Comparison of ENCODE assay signal across 8 cellular contexts in genomic region chr20:32761831-32762753, GRCh38. TPM values are rescaled to one million over a fixed set of nuclear protein-coding genes. Genes with fewer than 3 reads are reported as not detected.
DNase-seq lines count a peak whose midpoint lies in the region; ATAC-seq and TF ChIP-seq lines count a peak whose summit lies in the region.

Gene DNMT3B (plus strand): TSS chr20:32762385. CDS start chr20:32780324, 17,939 bp downstream.

- H3K27ac ChIP-seq in A673 (ENCODE audit: low read depth, low read length, poor library complexity, severe bottlenecking), result peak within 1 kb of the TSS; percentile 63
- H3K27ac ChIP-seq in endodermal cell (ENCODE audit: low read depth, low read length), result no peak within 1 kb of the TSS

- peak within 1 kb of the TSS; percentile 88 for H3K4me3 ChIP-seq in A673 (ENCODE audit: low read depth, low read length, poor library complexity, severe bottlenecking)
- H3K4me3 ChIP-seq in endodermal cell (ENCODE audit: low read length), result peak within 1 kb of the TSS; percentile 90

- 0 to 2% methylated on average over 12 to 86 of the region's 92 CpGs for WGBS in endodermal cell (ENCODE audit: insufficient coverage in 1 of 2, insufficient read length in 1 of 2), 2 experiments

- POLR2A ChIA-PET in A673 (lab: Charles Lee; ENCODE audit: low non-redundant PET), result interaction anchor here (0.5 kb wide), 1 partner anchor 44 kb away, joined by 6 read pairs; no protein-coding TSS in a partner anchor

- no peak for TF ChIP-seq CTCF in A673 (conservative IDR thresholded peaks at IDR 0.05; ENCODE audit: low read depth, low read length)
- TF ChIP-seq CTCF in endodermal cell (conservative IDR thresholded peaks at IDR 0.05), result peak; percentile 59

- H3K36me3 Mint-ChIP-seq in endodermal cell (ENCODE audit: low read depth), result peaks cover 17% of the 10 kb centered on the region

- peaks cover 35% of the 10 kb centered on the region for H3K4me1 Mint-ChIP-seq in endodermal cell

- CTCF ChIA-PET in A673 (lab: Charles Lee), result no interaction called here

- peak within 1 kb of the TSS; percentile 79 for H3K9ac ChIP-seq in endodermal cell (ENCODE audit: extremely low read depth, low read length, poor library complexity, severe bottlenecking)

- H3K4me3 Mint-ChIP-seq in endodermal cell, result peak within 1 kb of the TSS; percentile 100

- peak within 1 kb of the TSS; percentile 97 for H3K27ac Mint-ChIP-seq in endodermal cell

- H3K9me3 Mint-ChIP-seq in endodermal cell, result no peaks in the 10 kb centered on the region

- DNase-seq in A673 (ENCODE audit: low spot score), result peak; percentile 88
- DNase-seq in NCI-H774 (lab: John Stamatoyannopoulos, UW), result peak; percentile 83
- DNase-seq in activated CD8-positive, alpha-beta memory T cell treated with anti-CD3 and anti-CD28 coated beads for 24 hours, result peak; percentile 89
- peak; percentile 97 for DNase-seq in endodermal cell
- peak; percentile 86 for DNase-seq in midbrain (lab: John Stamatoyannopoulos, UW)
- DNase-seq in stimulated activated CD8-positive, alpha-beta memory T cell treated with anti-CD3 and anti-CD28 coated beads, Interleukin-15, amount 100 ng/mL, for 4 hours (ENCODE audit: low read depth in 2 of 2), result peak; percentile 45 to 59

- no peaks in the 10 kb centered on the region for H3K27me3 ChIP-seq in A673 (replicated peaks; ENCODE audit: insufficient read depth, low read depth, low read length, poor library complexity)
- H3K27me3 ChIP-seq in endodermal cell (ENCODE audit: control insufficient read depth, insufficient read depth, low read length, poor library complexity, severe bottlenecking), result no peaks in the 10 kb centered on the region

- intact Hi-C loops in A673 (cut with micrococcal nuclease; ENCODE audit: unreplicated experiment), result no loop called here

- ATAC-seq in GM18511 (IDR thresholded peaks at IDR 0.05; ENCODE audit: unreplicated experiment), result peak; percentile 76
- peak; percentile 72 for ATAC-seq in HG03280 (IDR thresholded peaks at IDR 0.05; ENCODE audit: unreplicated experiment)

- no TSS peak for BruUV-seq in A673 (replicated peaks; lab: Mats Ljungman, UMichigan)

- H3K9me3 ChIP-seq in A673 (ENCODE audit: low read depth, low read length, poor library complexity, severe bottlenecking), result no peaks in the 10 kb centered on the region
- no peaks in the 10 kb centered on the region for H3K9me3 ChIP-seq in endodermal cell (ENCODE audit: control insufficient read depth, low read length)

- H3K4me1 ChIP-seq in A673 (ENCODE audit: insufficient read depth, low read length, poor library complexity, severe bottlenecking), result peaks cover 13% of the 10 kb centered on the region
- H3K4me1 ChIP-seq in endodermal cell (ENCODE audit: control insufficient read depth, insufficient read depth, low read length), result no peaks in the 10 kb centered on the region

- H3K27me3 Mint-ChIP-seq in endodermal cell (ENCODE audit: insufficient read depth), result no peaks in the 10 kb centered on the region

- H3K36me3 ChIP-seq in A673 (ENCODE audit: insufficient read depth, low read length, poor library complexity, severe bottlenecking) (no peaks in the 10 kb centered on the region), endodermal cell (ENCODE audit: control insufficient read depth, insufficient read depth, low read length) (peaks cover 12% of the 10 kb centered on the region)

RNA-seq across cellular contexts. Expression of gene DNMT3B, which starts in this region (rescaled TPM):
- total RNA-seq in A673 (2021), result 3.8 and 5.7 TPM in 2 replicates
- total RNA-seq in endodermal cell, result 100 to 1,000 TPM in 1 of 2 donors, 10 to 100 TPM in 1; 82.1 to 283 TPM
- polyA plus RNA-seq in endodermal cell (2013, experiment 1 of 2), result 68.5 TPM
- polyA plus RNA-seq in endodermal cell (2013, experiment 2 of 2), result 50.5 TPM

Comparison
In these comparisons a context has a peak if more than half of its experiments do, and no peak if none do; other contexts are left out.
1. RNA of gene DNMT3B (total RNA-seq): 82.1 to 283 TPM in endodermal cell; 3.8 to 5.7 TPM in A673; every median in the first group is over 10 times any median in the second.
2. Peak in every context shown above with its lines, with median percentiles within 50 percentile points of each other: DNase-seq.